ENCODE assay signal across 24 cellular contexts in genomic region chr5:132979976-132980375, GRCh38.
"Had no signal": no experiment of that assay in that cellular context is flagged by ENCODE, and none has a peak within 500 bp of the region (broad histone marks: within the 10 kb centered on the region; RNA-seq: fewer than 3 reads in every experiment).

No MANE protein-coding gene starts in this region.

- FAIRE-seq: colon, endothelial cell of umbilical vein, frontal cortex, kidney had no signal

- H3K4me3 Mint-ChIP-seq: immature natural killer cell, mesothelial cell of epicardium had no signal

- H3K4me2 ChIP-seq: hepatocyte had no signal

- H3K9me3 ChIP-seq: lower lobe of right lung, mucosa of descending colon had no signal

- H3K4me1 Mint-ChIP-seq: immature natural killer cell, mesothelial cell of epicardium, naive B cell had no signal

- H3K27me3 Mint-ChIP-seq: naive B cell had no signal

- H3K4me1 ChIP-seq: esophagus muscularis mucosa, gastroesophageal sphincter, heart left ventricle, lower lobe of right lung had no signal

- H3K27ac Mint-ChIP-seq: mesothelial cell of epicardium, naive B cell had no signal

- ATAC-seq: gastroesophageal sphincter, heart left ventricle, left colon, left lobe of liver, left ventricle myocardium superior, mucosa of descending colon had no signal

- DNase-seq: dermis blood vessel endothelial cell; dorsolateral prefrontal cortex; effector CD4-positive, alpha-beta T cell; effector memory CD4-positive, alpha-beta T cell; heart left ventricle; hypothalamus; immature natural killer cell; islet precursor cell; kidney; left colon; left ventricle myocardium superior; lower lobe of right lung; mucosa of descending colon; naive B cell had no signal

- H2AFZ ChIP-seq: hepatocyte had no signal

- H3K27ac ChIP-seq: coronary artery, dorsolateral prefrontal cortex, esophagus muscularis mucosa, foreskin keratinocyte, gastroesophageal sphincter, heart left ventricle, hepatocyte, lower lobe of right lung had no signal

- H3K4me3 ChIP-seq: coronary artery, dorsolateral prefrontal cortex, esophagus muscularis mucosa, gastroesophageal sphincter, heart left ventricle, hepatocyte, lower lobe of right lung, mucosa of descending colon had no signal

- H3K27me3 ChIP-seq: dorsolateral prefrontal cortex, esophagus muscularis mucosa, foreskin keratinocyte, gastroesophageal sphincter, heart left ventricle, hepatocyte had no signal

- H3K9me3 Mint-ChIP-seq: immature natural killer cell had no signal

- H3K79me2 ChIP-seq: hepatocyte had no signal

- H3K36me3 ChIP-seq: esophagus muscularis mucosa, gastroesophageal sphincter, heart left ventricle, lower lobe of right lung had no signal

- H3K36me3 Mint-ChIP-seq: mesothelial cell of epicardium had no signal
